In the genomic region with DNA sequence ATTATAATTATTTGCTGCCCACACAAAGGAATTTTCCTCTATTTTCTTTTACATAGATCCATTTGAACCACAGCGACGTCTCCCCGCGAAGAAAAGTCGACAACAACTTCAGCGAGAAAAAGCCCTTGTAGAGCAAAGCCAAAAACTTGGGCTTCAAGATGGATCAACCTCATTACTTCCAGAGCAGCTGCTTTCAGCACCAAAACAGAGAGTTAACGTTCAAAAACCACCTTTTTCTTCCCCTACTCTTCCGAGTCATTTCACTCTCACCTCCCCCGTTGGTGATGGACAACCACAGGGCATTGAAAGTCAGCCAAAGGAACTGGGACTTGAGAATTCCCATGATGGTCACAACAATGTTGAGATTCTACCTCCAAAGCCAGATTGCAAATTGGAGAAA, we compare ENCODE assay signal across 25 cellular contexts.
"Had no signal": no experiment of that assay in that cellular context is flagged by ENCODE, and none has a peak within 500 bp of the region (broad histone marks: within the 10 kb centered on the region; RNA-seq: fewer than 3 reads in every experiment).

No MANE protein-coding gene starts in this region.

- H3K9me3 ChIP-seq: ascending aorta, esophagus squamous epithelium, gastrocnemius medialis, heart left ventricle, right lobe of liver, thyroid gland, upper lobe of right lung had no signal

- H3K4me3 Mint-ChIP-seq: activated CD4-positive, alpha-beta T cell treated with anti-CD3 and anti-CD28 coated beads, Interleukin-2, amount 10 ng/mL, durations not matched to agents 7 days and 5 days; activated T-cell treated with anti-CD3 and anti-CD28 coated beads, Interleukin-2, amount 50 U/mL, for 72 hours; memory B cell; stimulated activated naive CD8-positive, alpha-beta T cell treated with anti-CD3 and anti-CD28 coated beads, Interleukin-15, Interleukin-2, amounts not matched to agents 100 ng/mL and 50 ng/mL, for 24 hours had no signal

- H3K4me3 ChIP-seq: ascending aorta, coronary artery, esophagus squamous epithelium, gastrocnemius medialis, heart left ventricle, right lobe of liver, skin epidermis, thyroid gland, upper lobe of right lung had no signal

- DNase-seq: activated CD4-positive, alpha-beta T cell treated with anti-CD3 and anti-CD28 coated beads, Interleukin-2, amount 10 ng/mL, durations not matched to agents 7 days and 5 days; activated CD8-positive, alpha-beta memory T cell treated with anti-CD3 and anti-CD28 coated beads for 24 hours; activated CD8-positive, alpha-beta memory T cell treated with anti-CD3 and anti-CD28 coated beads, Interleukin-2, amount 50 U/mL, for 48 hours; activated effector memory CD4-positive, alpha-beta T cell treated with Interleukin-2 at 50 U/mL for 16 hours; activated naive CD4-positive, alpha-beta T cell treated with anti-CD3 and anti-CD28 coated beads, Interleukin-2, amount 50 U/mL, for 16 hours; activated T-cell treated with anti-CD3 and anti-CD28 coated beads, Interleukin-2, amount 50 U/mL, for 72 hours; esophagus squamous epithelium; gastrocnemius medialis; heart left ventricle; islet precursor cell; left colon; nucleus accumbens; posterior cingulate gyrus; right lobe of liver; stimulated activated CD4-positive, alpha-beta T cell treated with anti-CD3 and anti-CD28 coated beads, Interleukin-1b, Interleukin-23, amount 100 ng/mL, for 48 hours; substantia nigra; thyroid gland; upper lobe of right lung had no signal

- H3K27me3 Mint-ChIP-seq: activated CD4-positive, alpha-beta T cell treated with anti-CD3 and anti-CD28 coated beads, Interleukin-2, amount 10 ng/mL, durations not matched to agents 7 days and 5 days; memory B cell; stimulated activated naive CD8-positive, alpha-beta T cell treated with anti-CD3 and anti-CD28 coated beads, Interleukin-15, Interleukin-2, amounts not matched to agents 100 ng/mL and 50 ng/mL, for 24 hours had no signal

- H3K27ac Mint-ChIP-seq: activated CD4-positive, alpha-beta T cell treated with anti-CD3 and anti-CD28 coated beads, Interleukin-2, amount 10 ng/mL, durations not matched to agents 7 days and 5 days; memory B cell; stimulated activated naive CD8-positive, alpha-beta T cell treated with anti-CD3 and anti-CD28 coated beads, Interleukin-15, Interleukin-2, amounts not matched to agents 100 ng/mL and 50 ng/mL, for 24 hours had no signal

- FAIRE-seq: bronchial epithelial cell had no signal

- ATAC-seq: activated CD4-positive, CD25-positive, alpha-beta regulatory T cell treated with anti-CD3 and anti-CD28 coated beads, Interleukin-2, amount 50 U/mL, for 24 hours; activated T-cell treated with anti-CD3 and anti-CD28 coated beads, Interleukin-2, amount 50 U/mL, for 72 hours; gastrocnemius medialis; heart left ventricle; left colon; upper lobe of right lung had no signal

- H3K27me3 ChIP-seq: ascending aorta, esophagus squamous epithelium, gastrocnemius medialis, heart left ventricle, right lobe of liver, thyroid gland, upper lobe of right lung had no signal

- H3K9me3 Mint-ChIP-seq: activated CD4-positive, alpha-beta T cell treated with anti-CD3 and anti-CD28 coated beads, Interleukin-2, amount 10 ng/mL, durations not matched to agents 7 days and 5 days; activated T-cell treated with anti-CD3 and anti-CD28 coated beads, Interleukin-2, amount 50 U/mL, for 72 hours; memory B cell; stimulated activated naive CD8-positive, alpha-beta T cell treated with anti-CD3 and anti-CD28 coated beads, Interleukin-15, Interleukin-2, amounts not matched to agents 100 ng/mL and 50 ng/mL, for 24 hours had no signal

- H3K27ac ChIP-seq: esophagus squamous epithelium, gastrocnemius medialis, thyroid gland, upper lobe of right lung had no signal
